Comparison of ENCODE assay signal across 27 cellular contexts in the genomic region with DNA sequence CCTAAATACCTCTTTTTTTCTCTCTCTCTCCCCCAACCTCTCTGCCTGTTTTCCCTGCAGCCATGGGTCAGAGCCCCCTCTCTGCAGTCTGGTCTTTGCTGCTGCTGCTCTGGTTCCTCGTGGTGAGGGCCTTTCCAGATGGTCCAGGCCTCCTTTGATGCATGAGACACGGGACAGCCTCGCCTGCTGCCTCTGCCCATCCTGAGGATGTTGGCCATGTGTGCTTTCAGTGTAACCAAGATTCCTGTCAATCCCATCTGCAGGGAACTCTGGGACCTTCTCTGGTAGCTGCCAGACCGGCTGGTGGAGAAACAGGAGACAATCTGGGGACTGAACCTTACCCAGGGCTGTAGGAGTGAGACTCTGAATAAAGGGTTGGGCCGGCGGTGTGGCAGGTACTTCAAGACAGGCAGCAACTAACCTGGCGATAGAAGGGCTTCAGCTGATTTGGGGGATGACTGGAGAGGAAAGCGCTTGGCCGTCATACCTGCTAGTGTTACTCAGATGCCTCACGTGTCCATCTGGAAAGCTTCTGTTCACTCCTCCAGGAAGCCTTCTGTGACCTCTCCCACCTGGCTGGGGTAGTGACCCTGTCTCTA. TPM values are rescaled to one million over a fixed set of nuclear protein-coding genes. Genes with fewer than 3 reads are reported as not detected.
"Had no signal": no experiment of that assay in that cellular context is flagged by ENCODE, and none has a peak within 500 bp of the region (broad histone marks: within the 10 kb centered on the region; RNA-seq: fewer than 3 reads in every experiment).

No MANE protein-coding gene starts in this region.

- H3K27me3 Mint-ChIP-seq: activated CD8-positive, alpha-beta T cell treated with anti-CD3 and anti-CD28 coated beads for 36 hours; T-cell had no signal

- H3K4me3 ChIP-seq: adrenal gland, K562 had no signal

- H3K4me1 Mint-ChIP-seq: central memory CD8-positive, alpha-beta T cell; T-cell had no signal

- H3K27ac Mint-ChIP-seq: activated CD8-positive, alpha-beta T cell treated with anti-CD3 and anti-CD28 coated beads for 36 hours; activated T-helper 1 cell treated with anti-CD3 and anti-CD28 coated beads, Interleukin-12 subunit alpha, Interleukin-12 subunit beta, Interleukin-2, Interleukin-4 antibody, amounts not matched to agents 30 ng/mL and 10 ng/mL and 1 ng/mL, durations not matched to agents 14 hours and 24 hours and 36 hours; T-cell had no signal

- H3K4me1 ChIP-seq: adrenal gland had no signal

- H3K9me3 ChIP-seq: adrenal gland had no signal

- DNase-seq: activated CD4-positive, CD25-positive, alpha-beta regulatory T cell; activated CD8-positive, alpha-beta memory T cell treated with anti-CD3 and anti-CD28 coated beads, Interleukin-2, amount 50 U/mL, for 4 hours; activated CD8-positive, alpha-beta T cell treated with anti-CD3 and anti-CD28 coated beads for 36 hours; activated effector memory CD4-positive, alpha-beta T cell treated with Interleukin-2 at 50 U/mL for 16 hours; activated naive CD4-positive, alpha-beta T cell; activated T-cell treated with anti-CD3 and anti-CD28 coated beads, Interleukin-2, amount 50 U/mL, for 1 hour; adrenal gland; anterior cingulate cortex; Karpas-422; MM.1S; NCI-H1105; NCI-H1436; NCI-H1694 treated with DMSO at 0.1 percent for 48 hours; NCI-H2029 treated with DMSO at 0.1 percent for 48 hours; NCI-H345; NCI-H510A treated with DMSO at 0.1 percent for 48 hours; NCI-H69; NK-92 treated with Interleukin-12 subunit alpha and Interleukin-12 subunit beta, amount 100 ng/mL, for 24 hours; SHP77 treated with DMSO at 0.1 percent for 48 hours; T-cell; T-helper 2 cell; T1000 had no signal

- H3K27me3 ChIP-seq: adrenal gland had no signal

- H3K4me3 Mint-ChIP-seq: activated CD8-positive, alpha-beta T cell treated with anti-CD3 and anti-CD28 coated beads for 36 hours; activated T-helper 1 cell treated with anti-CD3 and anti-CD28 coated beads, Interleukin-12 subunit alpha, Interleukin-12 subunit beta, Interleukin-2, Interleukin-4 antibody, amounts not matched to agents 30 ng/mL and 10 ng/mL and 1 ng/mL, durations not matched to agents 14 hours and 24 hours and 36 hours; central memory CD8-positive, alpha-beta T cell; T-cell had no signal

- H3K27ac ChIP-seq: adrenal gland had no signal

- H3K9me3 Mint-ChIP-seq: activated CD8-positive, alpha-beta T cell treated with anti-CD3 and anti-CD28 coated beads for 36 hours; activated naive CD4-positive, alpha-beta T cell treated with anti-CD3 and anti-CD28 coated beads, Interleukin-2, amount 50 U/mL, for 72 hours; activated T-helper 1 cell treated with anti-CD3 and anti-CD28 coated beads, Interleukin-12 subunit alpha, Interleukin-12 subunit beta, Interleukin-2, Interleukin-4 antibody, amounts not matched to agents 30 ng/mL and 10 ng/mL and 1 ng/mL, durations not matched to agents 14 hours and 24 hours and 36 hours; central memory CD8-positive, alpha-beta T cell; T-cell had no signal

RNA-seq across cellular contexts. Expression of a gene that starts 19.2 kb away (rescaled TPM):
- total RNA-seq: activated CD8-positive, alpha-beta T cell treated with anti-CD3 and anti-CD28 coated beads for 36 hours; activated naive CD4-positive, alpha-beta T cell treated with anti-CD3 and anti-CD28 coated beads, Interleukin-2, amount 50 U/mL, for 72 hours; activated T-helper 1 cell treated with anti-CD3 and anti-CD28 coated beads, Interleukin-12 subunit alpha, Interleukin-12 subunit beta, Interleukin-2, Interleukin-4 antibody, amounts not matched to agents 30 ng/mL and 10 ng/mL and 1 ng/mL, durations not matched to agents 14 hours and 24 hours and 36 hours; K562; SK-MEL-5; T-cell had no signal

RNA-seq across cellular contexts. Expression of a gene that starts 22.3 kb away (rescaled TPM):
- total RNA-seq: activated CD8-positive, alpha-beta T cell treated with anti-CD3 and anti-CD28 coated beads for 36 hours; activated naive CD4-positive, alpha-beta T cell treated with anti-CD3 and anti-CD28 coated beads, Interleukin-2, amount 50 U/mL, for 72 hours; activated T-helper 1 cell treated with anti-CD3 and anti-CD28 coated beads, Interleukin-12 subunit alpha, Interleukin-12 subunit beta, Interleukin-2, Interleukin-4 antibody, amounts not matched to agents 30 ng/mL and 10 ng/mL and 1 ng/mL, durations not matched to agents 14 hours and 24 hours and 36 hours; SK-MEL-5; T-cell had no signal
